Comparison of ENCODE assay signal across 8 cellular contexts in the genomic region with DNA sequence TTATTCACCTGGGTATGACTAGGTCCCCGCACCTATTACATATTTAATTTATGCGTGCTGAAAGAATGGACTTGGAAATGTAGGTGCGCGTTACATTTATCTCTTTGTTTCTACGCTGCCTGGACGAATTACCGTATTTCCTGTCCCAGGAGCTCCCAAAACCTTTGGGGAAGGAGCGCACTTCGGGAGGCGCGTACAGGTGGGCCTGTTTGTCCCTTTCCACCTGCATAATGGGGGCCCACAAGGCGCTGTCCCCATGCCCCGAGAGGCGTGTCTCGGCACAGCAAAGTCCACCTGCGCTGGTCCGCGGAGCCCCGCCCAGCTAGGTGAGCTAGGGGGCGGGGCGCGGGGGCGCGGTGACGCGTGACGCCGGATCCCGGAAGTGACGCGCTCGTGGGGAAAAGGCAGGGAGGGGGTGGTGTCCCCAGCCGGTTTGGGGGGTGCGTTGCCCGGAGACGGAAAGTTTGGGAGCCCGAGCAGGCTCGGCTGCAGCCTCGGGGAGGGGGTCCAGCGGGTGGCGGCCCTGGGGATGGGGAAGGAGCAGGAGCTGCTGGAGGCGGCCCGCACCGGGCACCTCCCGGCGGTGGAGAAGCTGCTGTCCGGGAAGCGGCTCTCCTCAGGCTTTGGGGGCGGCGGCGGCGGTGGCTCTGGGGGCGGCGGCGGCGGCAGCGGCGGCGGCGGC. TPM values are rescaled to one million over a fixed set of nuclear protein-coding genes. Genes with fewer than 3 reads are reported as not detected.
DNase-seq lines count a peak whose midpoint lies in the region; ATAC-seq and TF ChIP-seq lines count a peak whose summit lies in the region.

A gene with protein sequence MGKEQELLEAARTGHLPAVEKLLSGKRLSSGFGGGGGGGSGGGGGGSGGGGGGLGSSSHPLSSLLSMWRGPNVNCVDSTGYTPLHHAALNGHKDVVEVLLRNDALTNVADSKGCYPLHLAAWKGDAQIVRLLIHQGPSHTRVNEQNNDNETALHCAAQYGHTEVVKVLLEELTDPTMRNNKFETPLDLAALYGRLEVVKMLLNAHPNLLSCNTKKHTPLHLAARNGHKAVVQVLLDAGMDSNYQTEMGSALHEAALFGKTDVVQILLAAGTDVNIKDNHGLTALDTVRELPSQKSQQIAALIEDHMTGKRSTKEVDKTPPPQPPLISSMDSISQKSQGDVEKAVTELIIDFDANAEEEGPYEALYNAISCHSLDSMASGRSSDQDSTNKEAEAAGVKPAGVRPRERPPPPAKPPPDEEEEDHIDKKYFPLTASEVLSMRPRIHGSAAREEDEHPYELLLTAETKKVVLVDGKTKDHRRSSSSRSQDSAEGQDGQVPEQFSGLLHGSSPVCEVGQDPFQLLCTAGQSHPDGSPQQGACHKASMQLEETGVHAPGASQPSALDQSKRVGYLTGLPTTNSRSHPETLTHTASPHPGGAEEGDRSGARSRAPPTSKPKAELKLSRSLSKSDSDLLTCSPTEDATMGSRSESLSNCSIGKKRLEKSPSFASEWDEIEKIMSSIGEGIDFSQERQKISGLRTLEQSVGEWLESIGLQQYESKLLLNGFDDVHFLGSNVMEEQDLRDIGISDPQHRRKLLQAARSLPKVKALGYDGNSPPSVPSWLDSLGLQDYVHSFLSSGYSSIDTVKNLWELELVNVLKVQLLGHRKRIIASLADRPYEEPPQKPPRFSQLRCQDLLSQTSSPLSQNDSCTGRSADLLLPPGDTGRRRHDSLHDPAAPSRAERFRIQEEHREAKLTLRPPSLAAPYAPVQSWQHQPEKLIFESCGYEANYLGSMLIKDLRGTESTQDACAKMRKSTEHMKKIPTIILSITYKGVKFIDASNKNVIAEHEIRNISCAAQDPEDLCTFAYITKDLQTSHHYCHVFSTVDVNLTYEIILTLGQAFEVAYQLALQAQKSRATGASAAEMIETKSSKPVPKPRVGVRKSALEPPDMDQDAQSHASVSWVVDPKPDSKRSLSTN (plus strand): TSS at position 382 of the 682 bp plus-strand sequence. CDS start 148 bp downstream, at position 530.

- TF ChIP-seq POLR2A in thyroid gland (IDR thresholded peaks at IDR 0.05), result peak in 1 of 2 donors; percentile 86

- peak within 1 kb of the TSS; percentile 77 for H4K12ac ChIP-seq in trophoblast cell (ENCODE audit: low read depth, low read length)

- peak within 1 kb of the TSS; percentile 88 for H3K4me2 ChIP-seq in trophoblast cell (ENCODE audit: low read length)

- TF ChIP-seq CTCF in thyroid gland (IDR thresholded peaks at IDR 0.05), result peak in 1 of 6 experiments; percentile 1

- peak within 1 kb of the TSS; percentile 41 for H3K14ac ChIP-seq in trophoblast cell (ENCODE audit: low read length)

- H3K79me2 ChIP-seq in trophoblast cell (ENCODE audit: control insufficient read depth, insufficient read depth, low read length, poor library complexity), result peaks cover 9% of the 10 kb centered on the region

- H3K9me3 ChIP-seq in trophoblast cell (ENCODE audit: insufficient read depth, low read depth, low read length) (no peaks in the 10 kb centered on the region), thyroid gland (no peaks in the 10 kb centered on the region)

- H3K36me3 ChIP-seq in trophoblast cell (ENCODE audit: control insufficient read depth in 1 of 2, insufficient read depth in 2 of 2, low read length in 2 of 2) (no peaks in the 10 kb centered on the region), thyroid gland (no peaks in the 10 kb centered on the region)

- peak within 1 kb of the TSS; percentile 75 for H4K91ac ChIP-seq in trophoblast cell (ENCODE audit: low read depth, low read length)

- H3K27ac ChIP-seq in trophoblast cell (ENCODE audit: low read depth, low read length) (peak within 1 kb of the TSS; percentile 24), thyroid gland (peak within 1 kb of the TSS; percentile 31 to 87 (median 66))

- no peak within 1 kb of the TSS for H2AK5ac ChIP-seq in trophoblast cell (ENCODE audit: low read length)

- H3K4ac ChIP-seq in trophoblast cell (ENCODE audit: low read depth, low read length), result peak within 1 kb of the TSS; percentile 69

- H3K23ac ChIP-seq in trophoblast cell (ENCODE audit: low read length), result no peak within 1 kb of the TSS

- H3K4me1 ChIP-seq in trophoblast cell (ENCODE audit: control insufficient read depth in 1 of 2, insufficient read depth in 2 of 2, low read length in 2 of 2) (peaks cover 0 to 1% of the 10 kb centered on the region in 2 experiments), thyroid gland (peaks cover 19 to 59% of the 10 kb centered on the region in 2 donors)

- peak within 1 kb of the TSS; percentile 83 for H3K9ac ChIP-seq in trophoblast cell (ENCODE audit: low read length)

- peak within 1 kb of the TSS; percentile 45 for H3K18ac ChIP-seq in trophoblast cell (ENCODE audit: low read length)

- no peaks in the 10 kb centered on the region for H3K27me3 Mint-ChIP-seq in activated naive CD8-positive, alpha-beta T cell treated with anti-CD3 and anti-CD28 coated beads for 36 hours

- peak within 1 kb of the TSS; percentile 94 for H3K4me3 ChIP-seq in trophoblast cell (ENCODE audit: low read depth, low read length)
- H3K4me3 ChIP-seq in thyroid gland (replicated peaks in 1 of 3), result peak within 1 kb of the TSS; percentile 30 to 91 (median 79)

- H2BK120ac ChIP-seq in trophoblast cell (ENCODE audit: insufficient read depth, low read length, poor library complexity), result peak within 1 kb of the TSS; percentile 49

- H3K4me3 Mint-ChIP-seq in activated naive CD8-positive, alpha-beta T cell treated with anti-CD3 and anti-CD28 coated beads for 36 hours, result peak within 1 kb of the TSS; percentile 100

- H3K9me3 Mint-ChIP-seq in activated naive CD8-positive, alpha-beta T cell treated with anti-CD3 and anti-CD28 coated beads for 36 hours, result peaks cover 5% of the 10 kb centered on the region

- H3K36me3 Mint-ChIP-seq in activated naive CD8-positive, alpha-beta T cell treated with anti-CD3 and anti-CD28 coated beads for 36 hours, result peaks cover 17% of the 10 kb centered on the region

- H2BK5ac ChIP-seq in trophoblast cell (ENCODE audit: low read depth, low read length, poor library complexity), result peak within 1 kb of the TSS; percentile 59

- no CpG with 5 or more reads among the region's 60 CpGs for WGBS in trophoblast cell (ENCODE audit: extremely low coverage, insufficient coverage, insufficient read length)
- 0% methylated on average over 19 to 25 of the region's 60 CpGs for WGBS in thyroid gland, 2 donors

- H2BK12ac ChIP-seq in trophoblast cell (ENCODE audit: low read length), result no peak within 1 kb of the TSS

- peak within 1 kb of the TSS; percentile 80 for H2AFZ ChIP-seq in trophoblast cell (ENCODE audit: insufficient read depth, low read length, poor library complexity)

- ATAC-seq in GM21381 (IDR thresholded peaks at IDR 0.05; ENCODE audit: unreplicated experiment), result peak; percentile 57

- intact Hi-C loops in cardiac septum (cut with DNase I) (loop anchor here (5.0 kb wide), 3 partner anchors 83 to 132 kb away; partner anchors contain the start of genes BLTP3A and SNRPC), thyroid gland (cut with DNase I) (loop anchor here (5.0 to 10.0 kb wide), 2 partner anchors 97 to 124 kb away; partner anchors contain the start of gene BLTP3A)

- no peaks in the 10 kb centered on the region for H3K27me3 ChIP-seq in trophoblast cell (ENCODE audit: insufficient read depth, low read length)
- H3K27me3 ChIP-seq in thyroid gland, result no peaks in the 10 kb centered on the region

- DNase-seq in CD1c-positive myeloid dendritic cell (ENCODE audit: extremely low spot score) (peak; percentile 85), M059J (ENCODE audit: low read depth) (peak; percentile 80), SKM-1 treated with dmso at 0.1 percent for 144 hours (lab: John Stamatoyannopoulos, UW; ENCODE audit: unreplicated experiment) (peak; percentile 39), cardiac septum (ENCODE audit: low spot score) (peak; percentile 96), trophoblast cell (peak; percentile 72 to 88), thyroid gland (peak; percentile 83 to 89)
- peak; percentile 92 for DNase-seq in activated naive CD8-positive, alpha-beta T cell treated with anti-CD3 and anti-CD28 coated beads for 36 hours

- H3K27ac Mint-ChIP-seq in activated naive CD8-positive, alpha-beta T cell treated with anti-CD3 and anti-CD28 coated beads for 36 hours, result peak within 1 kb of the TSS; percentile 98

- peak within 1 kb of the TSS; percentile 91 for H4K8ac ChIP-seq in trophoblast cell (ENCODE audit: low read depth, low read length)

- peaks cover 33% of the 10 kb centered on the region for H3K4me1 Mint-ChIP-seq in activated naive CD8-positive, alpha-beta T cell treated with anti-CD3 and anti-CD28 coated beads for 36 hours

- peaks cover 6% of the 10 kb centered on the region for H3K79me1 ChIP-seq in trophoblast cell (ENCODE audit: low read length)

RNA-seq across cellular contexts. Expression of the gene that starts here (rescaled TPM):
- total RNA-seq in M059J (2014; rRNA removed; shearing (Covaris generic)), result 13.5 and 18.4 TPM in 2 replicates
- 1 to 10 TPM; 6.4 to 6.5 TPM for total RNA-seq in activated naive CD8-positive, alpha-beta T cell treated with anti-CD3 and anti-CD28 coated beads for 36 hours
- total RNA-seq in cardiac septum (29.5 TPM), thyroid gland (10 to 100 TPM; 29.9 to 43.8 (median 34.4) TPM)
- polyA plus RNA-seq in trophoblast cell (2013), result 176 and 189 TPM in 2 replicates

Comparison
In these comparisons a context has a peak if more than half of its experiments do, and no peak if none do; other contexts are left out.
1. Peak in every context shown above with its lines: DNase-seq, ATAC-seq, H3K4me3 ChIP-seq and H3K27ac ChIP-seq.
2. DNase-seq: peak in every context shown above with its lines; median percentile 96 in cardiac septum; 92 in activated naive CD8-positive, alpha-beta T cell treated with anti-CD3 and anti-CD28 coated beads for 36 hours; 86 in thyroid gland; 85 in CD1c-positive myeloid dendritic cell; 80 in M059J; 80 in trophoblast cell; 39 in SKM-1 treated with dmso at 0.1 percent for 144 hours.